16 cellular contexts compared by ENCODE assay signal in the genomic region with DNA sequence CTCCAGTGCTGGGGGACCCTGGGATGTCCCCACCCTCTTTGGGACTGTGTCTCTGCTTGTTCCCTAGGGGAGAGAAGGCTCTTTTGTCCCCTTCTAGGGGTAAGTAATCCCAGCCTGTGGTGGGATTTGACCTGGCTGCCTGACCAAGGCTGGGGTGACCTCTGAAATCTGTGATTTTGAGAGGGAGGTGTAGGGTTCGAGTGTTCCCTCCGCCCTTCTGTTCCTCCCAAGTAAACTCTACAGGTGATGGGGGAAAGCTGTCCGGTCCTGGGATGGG. TPM values are rescaled to one million over a fixed set of nuclear protein-coding genes. Genes with fewer than 3 reads are reported as not detected.
A peak's percentile ranks its signal among the peaks of the same experiment; 100 is the strongest.
DNase-seq lines count a peak whose midpoint lies in the region; ATAC-seq and TF ChIP-seq lines count a peak whose summit lies in the region.
"Had no signal": no experiment of that assay in that cellular context is flagged by ENCODE, and none has a peak within 500 bp of the region (broad histone marks: within the 10 kb centered on the region; RNA-seq: fewer than 3 reads in every experiment).

No MANE protein-coding gene starts in this region.

- H3K4me1 ChIP-seq in H9 (ENCODE audit: insufficient read depth, low read length) (peaks cover 18% of the 10 kb centered on the region; the same call in 1 of the 2 replicates), RWPE2 (ENCODE audit: insufficient read depth, poor library complexity, severe bottlenecking) (peaks cover 28% of the 10 kb centered on the region), iPS-15b (ENCODE audit: control insufficient read depth, insufficient read depth, low read length) (peaks cover 24% of the 10 kb centered on the region)

- TF ChIP-seq CTCF in H9 (conservative IDR thresholded peaks at IDR 0.05) (no peak), RWPE2 (IDR thresholded peaks at IDR 0.05; ENCODE audit: poor library complexity, severe bottlenecking) (no peak)

- H3K27ac Mint-ChIP-seq in H9: peak overlapping the region; percentile 29 to 88 (median 87); a peak in 3 of 7 replicates
- no peak overlapping the region for H3K27ac Mint-ChIP-seq in activated T-cell treated with anti-CD3 and anti-CD28 coated beads, Interleukin-2, amount 50 U/mL, for 24 hours

- no peak overlapping the region for H3T11ph ChIP-seq in H9 (ENCODE audit: low read length)

- H2BK5ac ChIP-seq in H9 (ENCODE audit: insufficient read length, low read length): no peak overlapping the region

- H2BK120ac ChIP-seq in H9 (ENCODE audit: low read depth, low read length, poor library complexity, severe bottlenecking): no peak overlapping the region

- no peak overlapping the region for H3K56ac ChIP-seq in H9 (ENCODE audit: insufficient read length, low read depth, low read length)

- peaks cover 10% of the 10 kb centered on the region for H3K23me2 ChIP-seq in H9 (ENCODE audit: insufficient read length, low read depth, low read length, poor library complexity, severe bottlenecking)

- no peak overlapping the region for H3K4ac ChIP-seq in H9 (ENCODE audit: low read depth, low read length)

- no peak overlapping the region for H2AFZ ChIP-seq in H9 (ENCODE audit: low read length)

- no peaks in the 10 kb centered on the region for H4K20me1 ChIP-seq in H9 (ENCODE audit: control insufficient read depth, insufficient read depth, insufficient read length)

- H3K27me3 ChIP-seq in H9 (ENCODE audit: insufficient read depth, low read length) (peaks cover 4% of the 10 kb centered on the region; the same call in 1 of the 2 replicates), RWPE2 (ENCODE audit: insufficient read depth, poor library complexity, severe bottlenecking) (no peaks in the 10 kb centered on the region), iPS-15b (ENCODE audit: control insufficient read depth, insufficient read depth, low read length) (peaks cover 3% of the 10 kb centered on the region)
- H3K27me3 ChIP-seq: ovary had no signal

- H2BK20ac ChIP-seq in H9 (ENCODE audit: low read depth, low read length, poor library complexity, severe bottlenecking): no peak overlapping the region

- H2BK15ac ChIP-seq in H9 (ENCODE audit: low read depth, low read length): no peak overlapping the region

- H3K36me3 ChIP-seq in RWPE2 (ENCODE audit: low read depth): peaks cover 4% of the 10 kb centered on the region; the same call in 1 of the 2 replicates
- no peaks in the 10 kb centered on the region for H3K36me3 ChIP-seq in iPS-15b (ENCODE audit: control insufficient read depth, insufficient read depth, low read length)
- H3K36me3 ChIP-seq: ovary had no signal

- peaks cover 50 to 54% of the 10 kb centered on the region in 2 experiments for H3K4me1 Mint-ChIP-seq in H9
- peaks cover 5% of the 10 kb centered on the region for H3K4me1 Mint-ChIP-seq in activated T-cell treated with anti-CD3 and anti-CD28 coated beads, Interleukin-2, amount 50 U/mL, for 24 hours (ENCODE audit: low read depth)

- no CpG with 5 or more reads among the region's 3 CpGs for WGBS in H9 (ENCODE audit: extremely low coverage, insufficient read length, low lambda C conversion rate)

- H3K9ac ChIP-seq in H9 (ENCODE audit: extremely low read depth, insufficient read length, low read length) (no peak overlapping the region), iPS-15b (ENCODE audit: low read depth, low read length) (peak overlapping the region; percentile 37)

- no peaks in the 10 kb centered on the region for H3K79me2 ChIP-seq in H9 (ENCODE audit: insufficient read depth, low read length)

- no peak overlapping the region for H3K23ac ChIP-seq in H9 (ENCODE audit: insufficient read length, low read depth, low read length)

- no peak overlapping the region for H4K5ac ChIP-seq in H9 (ENCODE audit: insufficient read length, low read depth, low read length)

- peak overlapping the region; percentile 64 for H3K4me2 ChIP-seq in H9 (ENCODE audit: insufficient read depth, insufficient read length, low read length)

- H2AK5ac ChIP-seq in H9 (ENCODE audit: insufficient read length, low read length): no peak overlapping the region

- no peak overlapping the region for H2BK12ac ChIP-seq in H9 (ENCODE audit: insufficient read length, low read depth, low read length)

- no peaks in the 10 kb centered on the region; a peak in 2 of 5 replicates for H3K9me3 Mint-ChIP-seq in H9
- H3K9me3 Mint-ChIP-seq in activated T-cell treated with anti-CD3 and anti-CD28 coated beads, Interleukin-2, amount 50 U/mL, for 24 hours: no peaks in the 10 kb centered on the region

- peak overlapping the region; percentile 66 to 84 for H3K4me3 Mint-ChIP-seq in H9
- no peak overlapping the region for H3K4me3 Mint-ChIP-seq in activated T-cell treated with anti-CD3 and anti-CD28 coated beads, Interleukin-2, amount 50 U/mL, for 24 hours

- H3K4me3 ChIP-seq in RWPE2 (ENCODE audit: severe bottlenecking): peak overlapping the region; percentile 28
- H3K4me3 ChIP-seq in iPS-15b (ENCODE audit: low read depth, low read length): peak overlapping the region; percentile 79
- H3K4me3 ChIP-seq: ovary had no signal

- H3K79me1 ChIP-seq in H9 (ENCODE audit: insufficient read depth, low read depth, low read length, poor library complexity, severe bottlenecking): no peaks in the 10 kb centered on the region

- no peak overlapping the region for H4K8ac ChIP-seq in H9 (replicated peaks; ENCODE audit: insufficient read length, low read depth, low read length)

- intact Hi-C loops in posterior vena cava (cut with DNase I): no loop called here

- H3K27ac ChIP-seq in H9 (ENCODE audit: insufficient read length, low read depth, low read length) (no peak overlapping the region), RWPE2 (ENCODE audit: poor library complexity, severe bottlenecking) (no peak overlapping the region)

- no peak overlapping the region for H3K18ac ChIP-seq in H9 (ENCODE audit: insufficient read length, low read depth, low read length)

- no peak overlapping the region for H4K91ac ChIP-seq in H9 (ENCODE audit: insufficient read length, low read depth, low read length)

- no peak overlapping the region for H3K14ac ChIP-seq in H9 (ENCODE audit: insufficient read depth, low read length)

- H3K36me3 Mint-ChIP-seq in H9 (ENCODE audit: insufficient read depth in 1 of 3, low read depth in 3 of 3): peaks cover 4 to 8% (median 5%) of the 10 kb centered on the region in 3 experiments; a peak in 5 of 7 replicates
- no peaks in the 10 kb centered on the region for H3K36me3 Mint-ChIP-seq in activated T-cell treated with anti-CD3 and anti-CD28 coated beads, Interleukin-2, amount 50 U/mL, for 24 hours (ENCODE audit: low read depth)

- H3K27me3 Mint-ChIP-seq in H9 (ENCODE audit: low read depth): peaks cover 8% of the 10 kb centered on the region
- H3K27me3 Mint-ChIP-seq in activated T-cell treated with anti-CD3 and anti-CD28 coated beads, Interleukin-2, amount 50 U/mL, for 24 hours: peaks cover 66% of the 10 kb centered on the region

- ATAC-seq in RWPE2 (ENCODE audit: low read depth) (no peak), GM21825 (IDR thresholded peaks at IDR 0.05; ENCODE audit: unreplicated experiment) (no peak)

- no peak for DNase-seq in H9
- no peak for DNase-seq in RWPE2 (ENCODE audit: low spot score)
- peak; percentile 20 for DNase-seq in posterior vena cava (ENCODE audit: low spot score)
- no peak for DNase-seq in AG08396 (ENCODE audit: low spot score)
- DNase-seq in HPDE6-E6E7 (ENCODE audit: extremely low spot score): no peak
- no peak for DNase-seq in activated T-cell treated with anti-CD3 and anti-CD28 coated beads, Interleukin-2, amount 50 U/mL, for 24 hours
- DNase-seq: activated CD4-positive, alpha-beta T cell treated with anti-CD3 and anti-CD28 coated beads, Interleukin-2, amount 50 U/mL, for 4 hours; C1 segment of cervical spinal cord; DMS79; MV-4-11; SIG-M5; T-helper 9 cell had no signal

- no peaks in the 10 kb centered on the region for H3K9me3 ChIP-seq in H9 (ENCODE audit: control insufficient read depth, low read depth, low read length)
- H3K9me3 ChIP-seq in RWPE2 (ENCODE audit: severe bottlenecking): no peaks in the 10 kb centered on the region
- H3K9me3 ChIP-seq in iPS-15b (ENCODE audit: control insufficient read depth, insufficient read depth, low read length): no peaks in the 10 kb centered on the region
- H3K9me3 ChIP-seq: ovary had no signal

RNA-seq across cellular contexts. Expression of a gene that starts 0.6 kb away (rescaled TPM):
- 10.9 and 11.2 TPM in 2 replicates for total RNA-seq in H9 (2021)
- total RNA-seq in posterior vena cava: under 1 TPM; 0.33 to 0.60 TPM
- total RNA-seq: dermis microvascular lymphatic vessel endothelial cell had no signal
